Comparison of ENCODE assay signal across 21 cellular contexts in the genomic region with DNA sequence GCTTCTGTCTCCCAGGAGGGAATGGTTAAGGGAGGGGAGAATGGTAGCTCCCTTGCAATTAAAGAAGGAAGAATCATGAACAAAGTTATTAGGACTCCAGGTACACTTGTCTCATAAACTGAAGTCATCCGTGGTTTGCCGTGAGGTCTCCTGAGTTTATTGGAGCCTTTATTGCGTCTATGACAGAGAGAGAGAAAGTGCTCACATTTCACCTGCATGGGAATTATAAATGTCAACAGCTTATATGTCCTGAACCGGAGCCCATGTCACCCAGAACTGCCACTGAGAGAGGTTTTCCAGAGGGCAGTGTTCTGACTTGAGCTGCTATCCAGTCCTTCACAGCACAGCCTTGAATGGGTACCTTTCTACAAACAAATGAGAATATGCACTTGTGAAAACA.
"Had no signal": no experiment of that assay in that cellular context is flagged by ENCODE, and none has a peak within 500 bp of the region (broad histone marks: within the 10 kb centered on the region; RNA-seq: fewer than 3 reads in every experiment).

No MANE protein-coding gene starts in this region.

- H3K4me3 ChIP-seq: dorsolateral prefrontal cortex, thyroid gland had no signal

- H3K4me3 Mint-ChIP-seq: activated naive CD8-positive, alpha-beta T cell; activated T-helper 1 cell treated with anti-CD3 and anti-CD28 coated beads, Interleukin-12 subunit alpha, Interleukin-12 subunit beta, Interleukin-2, Interleukin-4 antibody, amounts not matched to agents 30 ng/mL and 10 ng/mL and 1 ng/mL, durations not matched to agents 14 hours and 24 hours and 36 hours had no signal

- H3K9me3 Mint-ChIP-seq: activated T-helper 1 cell treated with anti-CD3 and anti-CD28 coated beads, Interleukin-12 subunit alpha, Interleukin-12 subunit beta, Interleukin-2, Interleukin-4 antibody, amounts not matched to agents 30 ng/mL and 10 ng/mL and 1 ng/mL, durations not matched to agents 14 hours and 24 hours and 36 hours had no signal

- FAIRE-seq: urothelium cell line had no signal

- H3K27me3 ChIP-seq: dorsolateral prefrontal cortex, foreskin keratinocyte, thyroid gland had no signal

- H3K27ac ChIP-seq: foreskin keratinocyte had no signal

- H3K4me1 ChIP-seq: foreskin keratinocyte had no signal

- H3K27ac Mint-ChIP-seq: activated naive CD8-positive, alpha-beta T cell; activated T-helper 1 cell treated with anti-CD3 and anti-CD28 coated beads, Interleukin-12 subunit alpha, Interleukin-12 subunit beta, Interleukin-2, Interleukin-4 antibody, amounts not matched to agents 30 ng/mL and 10 ng/mL and 1 ng/mL, durations not matched to agents 14 hours and 24 hours and 36 hours had no signal

- DNase-seq: activated CD4-positive, alpha-beta T cell treated with anti-CD3 and anti-CD28 coated beads, Interleukin-2, amount 50 U/mL, for 4 hours; activated CD4-positive, CD25-positive, alpha-beta regulatory T cell treated with anti-CD3 and anti-CD28 coated beads, Interleukin-2, amount 50 U/mL, for 72 hours; activated T-cell treated with anti-CD3 and anti-CD28 coated beads for 4 hours; dorsolateral prefrontal cortex; foreskin keratinocyte; glutamatergic neuron; hypothalamus; islet precursor cell; mammary epithelial cell; midbrain; occipital lobe; posterior cingulate gyrus; stimulated activated CD4-positive, alpha-beta T cell treated with anti-CD3 and anti-CD28 coated beads, Interleukin-1b, Interleukin-23, amount 100 ng/mL, for 48 hours; stimulated activated CD8-positive, alpha-beta memory T cell treated with anti-CD3 and anti-CD28 coated beads, Interleukin-4, amount 100 ng/mL, for 48 hours; stimulated activated naive CD4-positive, alpha-beta T cell; T-helper 1 cell; T-helper 9 cell; thyroid gland had no signal

- H3K27me3 Mint-ChIP-seq: activated naive CD8-positive, alpha-beta T cell had no signal
